Comparison of ENCODE assay signal across 34 cellular contexts in genomic region chr6:142051404-142051803, GRCh38.
"Had no signal": no experiment of that assay in that cellular context is flagged by ENCODE, and none has a peak within 500 bp of the region (broad histone marks: within the 10 kb centered on the region; RNA-seq: fewer than 3 reads in every experiment).

No MANE protein-coding gene starts in this region.

- H3K4me3 ChIP-seq: MG63 had no signal

- H3K36me3 ChIP-seq: MG63 had no signal

- H3K4me2 ChIP-seq: KMS-11 had no signal

- H3K9ac ChIP-seq: KMS-11 had no signal

- DNase-seq: Karpas-422, Kasumi-1, MG63, MM.1S, MV-4-11, NCI-H1048, NCI-H1092, NCI-H1092 treated with DMSO at 0.1 percent for 48 hours, NCI-H1105, NCI-H1105 treated with DMSO at 0.1 percent for 48 hours, NCI-H1417, NCI-H1417 treated with DMSO at 0.1 percent for 48 hours, NCI-H1436, NCI-H1436 treated with DMSO at 0.1 percent for 48 hours, NCI-H146, NCI-H1694, NCI-H1694 treated with DMSO at 0.1 percent for 48 hours, NCI-H187, NCI-H187 treated with DMSO at 0.1 percent for 48 hours, NCI-H1930, NCI-H2029, NCI-H2029 treated with DMSO at 0.1 percent for 48 hours, NCI-H2081, NCI-H2081 treated with DMSO at 0.1 percent for 48 hours, NCI-H2107, NCI-H2171, NCI-H2171 treated with DMSO at 0.1 percent for 48 hours, NCI-H2227 treated with DMSO at 0.1 percent for 48 hours, NCI-H226, NCI-H345, NCI-H446, NCI-H446 treated with DMSO at 0.1 percent for 48 hours, NCI-H510A had no signal

- H3K27ac ChIP-seq: KMS-11 had no signal

- H3K27me3 ChIP-seq: MG63 had no signal
